22 cellular contexts compared by ENCODE assay signal in genomic region chr3:106212658-106213222, GRCh38.
DNase-seq lines count a peak whose midpoint lies in the region; ATAC-seq and TF ChIP-seq lines count a peak whose summit lies in the region.
"Had no signal": no experiment of that assay in that cellular context is flagged by ENCODE, and none has a peak within 500 bp of the region (broad histone marks: within the 10 kb centered on the region; RNA-seq: fewer than 3 reads in every experiment).

No MANE protein-coding gene starts in this region.

- no peaks in the 10 kb centered on the region for H3K4me1 ChIP-seq in mammary epithelial cell (ENCODE audit: insufficient read depth, low read length)
- H3K4me1 ChIP-seq in aorta (ENCODE audit: control insufficient read depth in 1 of 2, insufficient read depth in 2 of 2, low read length in 2 of 2) = no peaks in the 10 kb centered on the region
- H3K4me1 ChIP-seq: right lobe of liver had no signal

- no peak overlapping the region for H3K27ac Mint-ChIP-seq in MCF 10A (ENCODE audit: low read depth, unreplicated experiment)
- H3K27ac Mint-ChIP-seq in activated naive CD8-positive, alpha-beta T cell = peak overlapping the region; percentile 61
- H3K27ac Mint-ChIP-seq: CD4-positive, alpha-beta memory T cell; memory B cell; naive B cell; WTC11 had no signal

- intact Hi-C loops in mammary epithelial cell (cut with micrococcal nuclease) = loop anchor here (5.0 kb wide), 1 partner anchor 395 kb away; no protein-coding TSS in a partner anchor
- intact Hi-C loops in MCF 10A (cut with micrococcal nuclease) = no loop called here
- intact Hi-C loops in left colon (cut with DNase I, micrococcal nuclease) = no loop called here
- intact Hi-C loops in aorta (cut with DNase I) = no loop called here

- peak; percentile 26 for DNase-seq in mammary epithelial cell
- no peak for DNase-seq in MCF 10A (ENCODE audit: unreplicated experiment)
- no peak for DNase-seq in left colon
- DNase-seq in cerebellar nuclear complex (lab: John Stamatoyannopoulos, UW) = no peak
- no peak for DNase-seq in aorta
- DNase-seq in caudate nucleus (lab: John Stamatoyannopoulos, UW) = no peak
- DNase-seq: CD4-positive, alpha-beta memory T cell; DMS153; gastrocnemius medialis; GF-D8; kidney; MV-4-11; naive B cell; NCI-H187; NCI-H345; ovary; right lobe of liver had no signal

- in situ Hi-C loops in mammary epithelial cell (cut with MboI; ENCODE audit: low sequenced_read_pairs in 2 of 2) = no loop called here

- H3K9me3 Mint-ChIP-seq in MCF 10A (ENCODE audit: unreplicated experiment) = no peaks in the 10 kb centered on the region
- H3K9me3 Mint-ChIP-seq in activated naive CD8-positive, alpha-beta T cell (ENCODE audit: low read depth) = peaks cover 5% of the 10 kb centered on the region

- H3K36me3 ChIP-seq in mammary epithelial cell (ENCODE audit: insufficient read depth, low read length) = no peaks in the 10 kb centered on the region
- H3K36me3 ChIP-seq in aorta (ENCODE audit: control insufficient read depth in 1 of 2, insufficient read depth in 2 of 2, low read length in 1 of 2) = no peaks in the 10 kb centered on the region
- H3K36me3 ChIP-seq: cardiac muscle cell, gastrocnemius medialis, ovary, right lobe of liver had no signal

- CTCF ChIA-PET in mammary epithelial cell (lab: Charles Lee; ENCODE audit: low non-redundant PET) = no interaction called here
- CTCF ChIA-PET in MCF 10A (lab: Yijun Ruan, JAX) = interaction anchor here (0.7 to 1.5 kb wide), 3 partner anchors 373 to 513 kb away, joined by 3 read pairs; no protein-coding TSS in a partner anchor

- WGBS in mammary epithelial cell (ENCODE audit: low coverage, missing lambda C conversion rate) = 86% methylated on average over 1 of the region's 1 CpG
- 97 to 100% methylated on average over 1 of the region's 1 CpG for WGBS in aorta, 2 donors

- no peak overlapping the region for H3K4me3 Mint-ChIP-seq in MCF 10A (ENCODE audit: unreplicated experiment)
- no peak overlapping the region for H3K4me3 Mint-ChIP-seq in activated naive CD8-positive, alpha-beta T cell
- H3K4me3 Mint-ChIP-seq: CD4-positive, alpha-beta memory T cell; memory B cell; naive B cell; WTC11 had no signal

- no peaks in the 10 kb centered on the region for H3K27me3 Mint-ChIP-seq in MCF 10A (ENCODE audit: insufficient read depth, unreplicated experiment)
- H3K27me3 Mint-ChIP-seq in activated naive CD8-positive, alpha-beta T cell = no peaks in the 10 kb centered on the region
- H3K27me3 Mint-ChIP-seq: CD4-positive, alpha-beta memory T cell; memory B cell; naive B cell had no signal

- dilution Hi-C loops in mammary epithelial cell (cut with HindIII; ENCODE audit: low sequenced_read_pairs) = no loop called here

- H3K4me3 ChIP-seq in mammary epithelial cell (replicated peaks in 1 of 3; ENCODE audit: insufficient read depth in 1 of 3, low read depth in 2 of 3, low read length in 3 of 3) (no peak overlapping the region), aorta (ENCODE audit: low read length in 2 of 2) (no peak overlapping the region)
- H3K4me3 ChIP-seq: cardiac muscle cell, gastrocnemius medialis, ovary, right lobe of liver, SK-N-MC had no signal

- H3K4me2 ChIP-seq in mammary epithelial cell (ENCODE audit: insufficient read depth, low read depth, low read length) = no peak overlapping the region

- no peaks in the 10 kb centered on the region for H3K36me3 Mint-ChIP-seq in MCF 10A (ENCODE audit: insufficient read depth, unreplicated experiment)
- peaks cover 12% of the 10 kb centered on the region for H3K36me3 Mint-ChIP-seq in activated naive CD8-positive, alpha-beta T cell
- H3K36me3 Mint-ChIP-seq: WTC11 had no signal

- H3K27me3 ChIP-seq in mammary epithelial cell (ENCODE audit: insufficient read depth, low read length) (no peaks in the 10 kb centered on the region), aorta (ENCODE audit: control insufficient read depth in 1 of 2, insufficient read depth in 2 of 2, low read length in 1 of 2) (no peaks in the 10 kb centered on the region)
- H3K27me3 ChIP-seq: cardiac muscle cell, gastrocnemius medialis, ovary, right lobe of liver had no signal

- no peak overlapping the region for H3K9ac ChIP-seq in mammary epithelial cell (ENCODE audit: insufficient read depth, low read length)

- peaks cover 4% of the 10 kb centered on the region for H3K4me1 Mint-ChIP-seq in MCF 10A (ENCODE audit: insufficient read depth, unreplicated experiment)
- H3K4me1 Mint-ChIP-seq in activated naive CD8-positive, alpha-beta T cell (ENCODE audit: low read depth) = peaks cover 63% of the 10 kb centered on the region
- H3K4me1 Mint-ChIP-seq: WTC11 had no signal

- no peaks in the 10 kb centered on the region for H3K79me2 ChIP-seq in mammary epithelial cell (ENCODE audit: insufficient read depth, low read length)

- H3K9me3 ChIP-seq in mammary epithelial cell (replicated peaks; ENCODE audit: insufficient read depth, low read length) (no peaks in the 10 kb centered on the region), aorta (ENCODE audit: control insufficient read depth, low read length) (no peaks in the 10 kb centered on the region)
- H3K9me3 ChIP-seq: gastrocnemius medialis, ovary, right lobe of liver had no signal

- no TSS peak for BruUV-seq in mammary epithelial cell (replicated peaks; lab: Mats Ljungman, UMichigan)
- no TSS peak for BruUV-seq in MCF 10A (replicated peaks; lab: Mats Ljungman, UMichigan)

- no peak overlapping the region for H3K27ac ChIP-seq in mammary epithelial cell (ENCODE audit: insufficient read depth, low read depth, low read length)
- H3K27ac ChIP-seq in aorta (ENCODE audit: low read depth in 1 of 2, low read length in 2 of 2) = no peak overlapping the region
- H3K27ac ChIP-seq in caudate nucleus (ENCODE audit: low read depth, low read length) = no peak overlapping the region
- H3K27ac ChIP-seq: cardiac muscle cell, gastrocnemius medialis, ovary, right lobe of liver, SK-N-MC had no signal

- POLR2A ChIA-PET in MCF 10A (lab: Yijun Ruan, JAX) = interaction anchor here (0.6 to 1.5 kb wide), 5 partner anchors 11 to 848 kb away, joined by 3 to 4 read pairs (median 3); no protein-coding TSS in a partner anchor

- H2AFZ ChIP-seq in mammary epithelial cell (ENCODE audit: low read depth, low read length) = no peak overlapping the region

- TF ChIP-seq CTCF in mammary epithelial cell (conservative IDR thresholded peaks at IDR 0.05 in 1 of 2, IDR thresholded peaks at IDR 0.05 in 1 of 2; ENCODE audit: extremely low read depth in 1 of 2, insufficient read depth in 1 of 2, low read depth in 1 of 2, low read length in 2 of 2) (no peak), MCF 10A (IDR thresholded peaks at IDR 0.05; ENCODE audit: unreplicated experiment) (no peak)

- ATAC-seq in left colon (peak; percentile 23), aorta (ENCODE audit: low FRiP score) (no peak)
- ATAC-seq: gastrocnemius medialis, right lobe of liver, WTC11 had no signal

- no peaks in the 10 kb centered on the region for H4K20me1 ChIP-seq in mammary epithelial cell (ENCODE audit: insufficient read depth, low read length)
